Comparison of ENCODE assay signal across 20 cellular contexts in genomic region chr18:28108254-28108653, GRCh38.
A peak's percentile ranks its signal among the peaks of the same experiment; 100 is the strongest.
DNase-seq lines count a peak whose midpoint lies in the region; ATAC-seq, FAIRE-seq and TF ChIP-seq lines count a peak whose summit lies in the region.
"Had no signal": no experiment of that assay in that cellular context is flagged by ENCODE, and none has a peak within 500 bp of the region (broad histone marks: within the 10 kb centered on the region; RNA-seq: fewer than 3 reads in every experiment).

No MANE protein-coding gene starts in this region.

- WGBS in right lobe of liver (ENCODE audit: insufficient coverage, low coverage, low lambda C conversion rate, missing lambda C conversion rate): 93% methylated on average over 1 of the region's 1 CpG
- 92% methylated on average over 1 of the region's 1 CpG for WGBS in HepG2 (ENCODE audit: low lambda C conversion rate)
- WGBS in HUES64: 92% methylated on average over 1 of the region's 1 CpG
- WGBS in testis, 2 donors: 98 to 100% methylated on average over 1 of the region's 1 CpG

- no peaks in the 10 kb centered on the region for H3K36me3 ChIP-seq in right lobe of liver
- 0 out of 5 replicates have a peak, but pooled peaks cover 0 to 1% of the 10 kb centered on the region in 2 experiments for H3K36me3 ChIP-seq in HepG2 (replicated peaks in 1 of 2; ENCODE audit: control insufficient read depth in 1 of 2, insufficient read depth in 2 of 2, low read length in 2 of 2)
- H3K36me3 ChIP-seq in HUES64 (ENCODE audit: insufficient read depth, low read length): no peaks in the 10 kb centered on the region; the same call in 1 of the 2 replicates
- no peaks in the 10 kb centered on the region for H3K36me3 ChIP-seq in HAP-1 (replicated peaks)
- H3K36me3 ChIP-seq in testis (ENCODE audit: low read depth, missing control alignments): no peaks in the 10 kb centered on the region
- H3K36me3 ChIP-seq: BE2C, SJCRH30 had no signal

- TF ChIP-seq EP300 in HepG2 (IDR thresholded peaks at IDR 0.05; ENCODE audit: low read depth in 2 of 2, low read length in 2 of 2) (no peak), HepG2 (CRISPR knock-in tag; IDR thresholded peaks at IDR 0.05; ENCODE audit: borderline replicate concordance) (no peak)

- no peak overlapping the region for H3K4me3 ChIP-seq in right lobe of liver
- H3K4me3 ChIP-seq in HepG2 (replicated peaks in 1 of 3; ENCODE audit: insufficient read depth in 1 of 3, low read depth in 2 of 3, low read length in 3 of 3): no peak overlapping the region
- H3K4me3 ChIP-seq in HUES64 (ENCODE audit: low read length): no peak overlapping the region
- no peak overlapping the region for H3K4me3 ChIP-seq in HAP-1
- H3K4me3 ChIP-seq in testis: no peak overlapping the region
- H3K4me3 ChIP-seq: GM23338, SJCRH30 had no signal

- no peak overlapping the region for H3K4me2 ChIP-seq in HepG2 (ENCODE audit: low read depth, low read length)
- H3K4me2 ChIP-seq: GM23338 had no signal

- POLR2A ChIA-PET in HepG2 (lab: Yijun Ruan, JAX): no interaction called here

- H3K4me1 ChIP-seq in right lobe of liver: peaks cover 0 to 24% (median 5%) of the 10 kb centered on the region in 4 donors
- peaks cover 35% of the 10 kb centered on the region for H3K4me1 ChIP-seq in HepG2 (ENCODE audit: insufficient read depth, low read length)
- H3K4me1 ChIP-seq in HUES64 (ENCODE audit: insufficient read depth, low read length): peaks cover 57% of the 10 kb centered on the region
- peaks cover 50% of the 10 kb centered on the region for H3K4me1 ChIP-seq in HAP-1
- H3K4me1 ChIP-seq in testis: peaks cover 25% of the 10 kb centered on the region
- H3K4me1 ChIP-seq: SJCRH30 had no signal

- H3K9me3 ChIP-seq in right lobe of liver (no peaks in the 10 kb centered on the region), HepG2 (ENCODE audit: low read length) (no peaks in the 10 kb centered on the region), HUES64 (ENCODE audit: insufficient read depth, low read depth, low read length) (no peaks in the 10 kb centered on the region), HAP-1 (no peaks in the 10 kb centered on the region), testis (no peaks in the 10 kb centered on the region)
- H3K9me3 ChIP-seq: BE2C, SJCRH30 had no signal

- peaks cover 10% of the 10 kb centered on the region for H3K79me2 ChIP-seq in HepG2 (ENCODE audit: insufficient read depth, low read length)

- DNase-seq in right lobe of liver: no peak
- no peak for DNase-seq in HepG2 (ENCODE audit: low spot score)
- DNase-seq in left lobe of liver (ENCODE audit: low spot score): no peak
- DNase-seq in HAP-1 (ENCODE audit: low spot score in 2 of 2): no peak
- no peak for DNase-seq in GM19239 (ENCODE audit: insufficient read length, low spot score)
- no peak for DNase-seq in testis
- DNase-seq: BE2C; CD4-positive, alpha-beta memory T cell; DND-41; GDM1; NCI-H1092; NCI-H146; NCI-H526; NK-92 treated with Interleukin-12 subunit alpha and Interleukin-12 subunit beta, amount 100 ng/mL, for 24 hours; OCI-M1; SJCRH30 had no signal

- TF ChIP-seq POLR2A in right lobe of liver (IDR thresholded peaks at IDR 0.05) (no peak), HepG2 (IDR thresholded peaks at IDR 0.05; ENCODE audit: insufficient read depth in 1 of 2, low read depth in 2 of 2, low read length in 2 of 2) (no peak), testis (IDR thresholded peaks at IDR 0.05) (no peak)

- H4K20me1 ChIP-seq in HepG2 (ENCODE audit: insufficient read depth, low read length): no peaks in the 10 kb centered on the region

- TF ChIP-seq RAD21 in HepG2 (CRISPR knock-in tag; IDR thresholded peaks at IDR 0.05): no peak

- H3K27me3 ChIP-seq in right lobe of liver (no peaks in the 10 kb centered on the region), HepG2 (ENCODE audit: control insufficient read depth in 1 of 2, insufficient read depth in 2 of 2, low read length in 2 of 2) (no peaks in the 10 kb centered on the region), HUES64 (ENCODE audit: insufficient read depth, low read length) (no peaks in the 10 kb centered on the region), HAP-1 (ENCODE audit: low read depth) (no peaks in the 10 kb centered on the region), testis (no peaks in the 10 kb centered on the region)
- H3K27me3 ChIP-seq: BE2C, SJCRH30 had no signal

- intact Hi-C loops in right lobe of liver (cut with DNase I): no loop called here
- intact Hi-C loops in HepG2 (cut with micrococcal nuclease; ENCODE audit: unreplicated experiment): loop anchor here (5.0 kb wide), 1 partner anchor 421 kb away; no protein-coding TSS in a partner anchor
- intact Hi-C loops in testis (cut with DNase I; ENCODE audit: low total_unique reads): no loop called here

- no peak overlapping the region for H3K27ac ChIP-seq in right lobe of liver
- H3K27ac ChIP-seq in HepG2 (ENCODE audit: extremely low read length, insufficient read depth, low read length): no peak overlapping the region
- H3K27ac ChIP-seq in HUES64 (ENCODE audit: low read depth, low read length): 0 out of 2 replicates have a peak overlapping the region, but pooled peaks have one; percentile 10
- H3K27ac ChIP-seq in testis: no peak overlapping the region
- H3K27ac ChIP-seq: RWPE1, SJCRH30 had no signal

- H3K9ac ChIP-seq in HepG2 (ENCODE audit: insufficient read depth, low read depth, low read length) (no peak overlapping the region), HUES64 (ENCODE audit: low read depth, low read length) (no peak overlapping the region)

- ATAC-seq in right lobe of liver (peak; percentile 32 to 70 (median 50)), HepG2 (no peak), left lobe of liver (peak; percentile 61)
- ATAC-seq: GM23338 had no signal

- no peak overlapping the region for H2AFZ ChIP-seq in HepG2 (ENCODE audit: low read length)
- H2AFZ ChIP-seq: GM23338 had no signal

- FAIRE-seq in HepG2 (lab: Jason Lieb, UNC): no peak
- FAIRE-seq in GM19239 (lab: Jason Lieb, UNC): no peak
- FAIRE-seq: GM12891 had no signal

- BruUV-seq in HepG2 (replicated peaks; lab: Mats Ljungman, UMichigan): no TSS peak

- CTCF ChIA-PET in HepG2 (lab: Yijun Ruan, JAX; ENCODE audit: low intra/inter-chr PET ratio, low total read pairs): no interaction called here

- in situ Hi-C loops in HepG2 (cut with HindIII; ENCODE audit: extremely low pct_ligation_motif_present, low pct_unique_long_range_greater_than_20kb) (no loop called here), HAP-1 (cut with MboI; ENCODE audit: low sequenced_read_pairs) (no loop called here)

- TF ChIP-seq CTCF in right lobe of liver (IDR thresholded peaks at IDR 0.05) (no peak), HepG2 (CRISPR knock-in tag; IDR thresholded peaks at IDR 0.05) (no peak), testis (IDR thresholded peaks at IDR 0.05) (no peak)

TF ChIP-seq in HepG2, 621 proteins besides CTCF, POLR2A, EP300 and RAD21:
- no peak for TF ChIP-seq ATF2 (CRISPR knock-in tag; IDR thresholded peaks at IDR 0.05)
- no peak for TF ChIP-seq ZBTB43 (CRISPR knock-in tag; conservative IDR thresholded peaks at IDR 0.05)
- TF ChIP-seq ZNF576 (CRISPR knock-in tag; IDR thresholded peaks at IDR 0.05): no peak
- TF ChIP-seq RBM39 (IDR thresholded peaks at IDR 0.05; ENCODE audit: low read depth, low read length, poor library complexity, severe bottlenecking): no peak
- TF ChIP-seq ZNF850 (CRISPR knock-in tag; conservative IDR thresholded peaks at IDR 0.05): no peak
- TF ChIP-seq YEATS4 (CRISPR knock-in tag; IDR thresholded peaks at IDR 0.05; ENCODE audit: borderline replicate concordance): no peak
- TF ChIP-seq ARID2 (CRISPR knock-in tag; IDR thresholded peaks at IDR 0.05; ENCODE audit: borderline replicate concordance): no peak
- TF ChIP-seq HES4 (CRISPR knock-in tag; IDR thresholded peaks at IDR 0.05; ENCODE audit: borderline replicate concordance): no peak
- TF ChIP-seq SUZ12 (IDR thresholded peaks at IDR 0.05; ENCODE audit: low read depth, low read length): no peak
- no peak for TF ChIP-seq RCOR2 (CRISPR knock-in tag; IDR thresholded peaks at IDR 0.05)
- TF ChIP-seq ZNF674 (CRISPR knock-in tag; IDR thresholded peaks at IDR 0.05; ENCODE audit: low read depth): no peak
- TF ChIP-seq TEAD3 (CRISPR knock-in tag; optimal IDR thresholded peaks at IDR 0.05; ENCODE audit: borderline replicate concordance): no peak
- no peak for TF ChIP-seq HDAC1 (CRISPR knock-in tag; IDR thresholded peaks at IDR 0.05)
- TF ChIP-seq ZNF709 (CRISPR knock-in tag; IDR thresholded peaks at IDR 0.05): no peak
TF ChIP-seq in HepG2: peak in this region for 0.
